In genomic region chr1:31515061-31515775, GRCh38 we compare ENCODE assay signal across 20 cellular contexts.
DNase-seq lines count a peak whose midpoint lies in the region; ATAC-seq and TF ChIP-seq lines count a peak whose summit lies in the region.
"Had no signal": no experiment of that assay in that cellular context is flagged by ENCODE, and none has a peak within 500 bp of the region (broad histone marks: within the 10 kb centered on the region; RNA-seq: fewer than 3 reads in every experiment).

No MANE protein-coding gene starts in this region.

- H3K27ac Mint-ChIP-seq in activated CD4-positive, alpha-beta T cell treated with anti-CD3 and anti-CD28 coated beads for 36 hours = peak overlapping the region; percentile 19
- H3K27ac Mint-ChIP-seq in nephron progenitor cell = peak overlapping the region; percentile 16
- H3K27ac Mint-ChIP-seq: HFFc6 had no signal

- no peaks in the 10 kb centered on the region for H3K27me3 ChIP-seq in thyroid gland
- H3K27me3 ChIP-seq: Peyer's patch had no signal

- CTCF ChIA-PET in activated CD4-positive, alpha-beta T cell treated with anti-CD3 and anti-CD28 coated beads for 36 hours (lab: Charles Lee) = interaction anchor here (0.6 to 0.8 kb wide), 2 partner anchors 12 to 16 kb away, joined by 4 read pairs; no protein-coding TSS in a partner anchor

- H3K9me3 ChIP-seq in thyroid gland = no peaks in the 10 kb centered on the region

- peaks cover 7 to 14% of the 10 kb centered on the region in 2 donors for H3K4me1 ChIP-seq in thyroid gland
- H3K4me1 ChIP-seq: Peyer's patch had no signal

- H3K4me3 Mint-ChIP-seq in activated CD4-positive, alpha-beta T cell treated with anti-CD3 and anti-CD28 coated beads for 36 hours = no peak overlapping the region
- H3K4me3 Mint-ChIP-seq in nephron progenitor cell = no peak overlapping the region
- H3K4me3 Mint-ChIP-seq: CD14-positive monocyte, HFFc6 had no signal

- no peak for ATAC-seq in activated CD4-positive, alpha-beta T cell treated with anti-CD3 and anti-CD28 coated beads for 36 hours
- ATAC-seq in GM21390 (IDR thresholded peaks at IDR 0.05; ENCODE audit: unreplicated experiment) (no peak), HG03139 (IDR thresholded peaks at IDR 0.05; ENCODE audit: unreplicated experiment) (no peak)
- ATAC-seq: Right ventricle myocardium inferior had no signal

- no peaks in the 10 kb centered on the region for H3K36me3 ChIP-seq in thyroid gland
- H3K36me3 ChIP-seq: Peyer's patch had no signal

- TF ChIP-seq CTCF in epithelial cell of esophagus (IDR thresholded peaks at IDR 0.05; ENCODE audit: insufficient read depth, low read depth, low read length, missing control alignments) (no peak), nephron progenitor cell (IDR thresholded peaks at IDR 0.05) (no peak), thyroid gland (IDR thresholded peaks at IDR 0.05) (no peak)

- POLR2A ChIA-PET in activated CD4-positive, alpha-beta T cell treated with anti-CD3 and anti-CD28 coated beads for 36 hours (lab: Charles Lee) = no interaction called here

- H3K4me3 ChIP-seq in epithelial cell of esophagus (ENCODE audit: low read length) = no peak overlapping the region
- H3K4me3 ChIP-seq in thyroid gland (replicated peaks in 1 of 3) = no peak overlapping the region
- H3K4me3 ChIP-seq: Peyer's patch had no signal

- WGBS in thyroid gland, 2 donors = 58% methylated on average over 7 of the region's 7 CpGs

- TF ChIP-seq POLR2A in thyroid gland (IDR thresholded peaks at IDR 0.05) = no peak

- DNase-seq in activated CD4-positive, alpha-beta T cell treated with anti-CD3 and anti-CD28 coated beads for 36 hours = no peak
- no peak for DNase-seq in activated CD4-positive, alpha-beta T cell treated with anti-CD3 and anti-CD28 coated beads, Interleukin-2, amount 50 U/mL, for 1 hour
- peak; percentile 39 for DNase-seq in epithelial cell of esophagus (ENCODE audit: low read depth)
- DNase-seq in nephron progenitor cell = no peak
- DNase-seq in thyroid gland = peak; percentile 21 to 53
- no peak for DNase-seq in OCI-M2 (lab: John Stamatoyannopoulos, UW; ENCODE audit: unreplicated experiment)
- DNase-seq: AML-193, DMS79 treated with DMSO at 0.1 percent for 48 hours, HFFc6, NCI-H1105, NCI-H2081, NCI-H2171 treated with DMSO at 0.1 percent for 48 hours, NCI-H446, NCI-H69, Peyer's patch had no signal

- H3K27me3 Mint-ChIP-seq in activated CD4-positive, alpha-beta T cell treated with anti-CD3 and anti-CD28 coated beads for 36 hours = peaks cover 2% of the 10 kb centered on the region
- peaks cover 12% of the 10 kb centered on the region for H3K27me3 Mint-ChIP-seq in nephron progenitor cell (ENCODE audit: low read depth, poor library complexity)

- no peaks in the 10 kb centered on the region for H3K36me3 Mint-ChIP-seq in activated CD4-positive, alpha-beta T cell treated with anti-CD3 and anti-CD28 coated beads for 36 hours (ENCODE audit: low read depth)
- no peaks in the 10 kb centered on the region for H3K36me3 Mint-ChIP-seq in nephron progenitor cell (ENCODE audit: low read depth)

- intact Hi-C loops in activated CD4-positive, alpha-beta T cell treated with anti-CD3 and anti-CD28 coated beads for 36 hours (cut with DNase I, micrococcal nuclease) = no loop called here
- intact Hi-C loops in thyroid gland (cut with DNase I) = no loop called here

- peak overlapping the region in 2 of 3 donors; percentile 27 to 43 for H3K27ac ChIP-seq in thyroid gland
- H3K27ac ChIP-seq: 22Rv1, Peyer's patch had no signal

- no peaks in the 10 kb centered on the region for H3K4me1 Mint-ChIP-seq in activated CD4-positive, alpha-beta T cell treated with anti-CD3 and anti-CD28 coated beads for 36 hours
- peaks cover 7% of the 10 kb centered on the region for H3K4me1 Mint-ChIP-seq in nephron progenitor cell

- H3K9me3 Mint-ChIP-seq in activated CD4-positive, alpha-beta T cell treated with anti-CD3 and anti-CD28 coated beads for 36 hours (ENCODE audit: low read depth) = peaks cover 2% of the 10 kb centered on the region
- H3K9me3 Mint-ChIP-seq in nephron progenitor cell = no peaks in the 10 kb centered on the region
- H3K9me3 Mint-ChIP-seq: HFFc6 had no signal

Comparison
In these comparisons a context has a peak if more than half of its experiments do, and no peak if none do; other contexts are left out.
1. DNase-seq: peak in epithelial cell of esophagus (single experiment) and thyroid gland (2 of 2); none in activated CD4-positive, alpha-beta T cell treated with anti-CD3 and anti-CD28 coated beads for 36 hours (single experiment), activated CD4-positive, alpha-beta T cell treated with anti-CD3 and anti-CD28 coated beads, Interleukin-2, amount 50 U/mL, for 1 hour (single experiment), nephron progenitor cell (single experiment) and OCI-M2 (single experiment).